Comparison of ENCODE assay signal across 16 cellular contexts in genomic region chr2:128799284-128799552, GRCh38.
DNase-seq lines count a peak whose midpoint lies in the region; ATAC-seq and TF ChIP-seq lines count a peak whose summit lies in the region.
"Had no signal": no experiment of that assay in that cellular context is flagged by ENCODE, and none has a peak within 500 bp of the region (broad histone marks: within the 10 kb centered on the region; RNA-seq: fewer than 3 reads in every experiment).

No MANE protein-coding gene starts in this region.

- H3K9me3 ChIP-seq in gastrocnemius medialis (no peaks in the 10 kb centered on the region), breast epithelium (no peaks in the 10 kb centered on the region)

- in situ Hi-C loops in gastrocnemius medialis (cut with MboI; ENCODE audit: low sequenced_read_pairs in 4 of 4): no loop called here

- no peak overlapping the region for H3K4me3 Mint-ChIP-seq in stimulated activated naive CD8-positive, alpha-beta T cell treated with anti-CD3 and anti-CD28 coated beads, Interleukin-15, amount 100 ng/mL, for 72 hours
- no peak overlapping the region for H3K4me3 Mint-ChIP-seq in stimulated activated effector memory CD8-positive, alpha-beta T cell treated with anti-CD3 and anti-CD28 coated beads, Interleukin-12 subunit alpha, Interleukin-12 subunit beta, amount 100 ng/mL, for 72 hours

- no peaks in the 10 kb centered on the region for H3K36me3 Mint-ChIP-seq in stimulated activated effector memory CD8-positive, alpha-beta T cell treated with anti-CD3 and anti-CD28 coated beads, Interleukin-12 subunit alpha, Interleukin-12 subunit beta, amount 100 ng/mL, for 72 hours

- no peaks in the 10 kb centered on the region for H3K27me3 Mint-ChIP-seq in stimulated activated naive CD8-positive, alpha-beta T cell treated with anti-CD3 and anti-CD28 coated beads, Interleukin-15, amount 100 ng/mL, for 72 hours

- H3K27ac ChIP-seq in layer of hippocampus (ENCODE audit: low read depth, low read length): peak overlapping the region; percentile 52
- peak overlapping the region; percentile 55 to 79 (median 74) for H3K27ac ChIP-seq in gastrocnemius medialis
- no peak overlapping the region for H3K27ac ChIP-seq in breast epithelium
- H3K27ac ChIP-seq: GM23248 had no signal

- TF ChIP-seq POLR2A in gastrocnemius medialis (IDR thresholded peaks at IDR 0.05) (no peak), breast epithelium (IDR thresholded peaks at IDR 0.05) (no peak)

- H3K27me3 ChIP-seq in layer of hippocampus (ENCODE audit: control insufficient read depth, insufficient read depth, low read length) (no peaks in the 10 kb centered on the region), gastrocnemius medialis (no peaks in the 10 kb centered on the region), breast epithelium (no peaks in the 10 kb centered on the region)

- H3K4me1 ChIP-seq in gastrocnemius medialis (peaks cover 18 to 23% of the 10 kb centered on the region in 2 donors), breast epithelium (no peaks in the 10 kb centered on the region)

- H3K4me3 ChIP-seq in gastrocnemius medialis (no peak overlapping the region), breast epithelium (no peak overlapping the region)
- H3K4me3 ChIP-seq: GM23248 had no signal

- H3K27ac Mint-ChIP-seq in stimulated activated naive CD8-positive, alpha-beta T cell treated with anti-CD3 and anti-CD28 coated beads, Interleukin-15, amount 100 ng/mL, for 72 hours: no peak overlapping the region
- H3K27ac Mint-ChIP-seq in stimulated activated effector memory CD8-positive, alpha-beta T cell treated with anti-CD3 and anti-CD28 coated beads, Interleukin-12 subunit alpha, Interleukin-12 subunit beta, amount 100 ng/mL, for 72 hours: no peak overlapping the region

- no peak for TF ChIP-seq CTCF in gastrocnemius medialis (IDR thresholded peaks at IDR 0.05 in 4 of 5, conservative IDR thresholded peaks at IDR 0.05 in 1 of 5)
- no peak for TF ChIP-seq CTCF in breast epithelium (IDR thresholded peaks at IDR 0.05)

- H3K36me3 ChIP-seq in gastrocnemius medialis: no peaks in the 10 kb centered on the region
- no peaks in the 10 kb centered on the region for H3K36me3 ChIP-seq in breast epithelium

- peak; percentile 38 for ATAC-seq in stimulated activated naive CD8-positive, alpha-beta T cell treated with anti-CD3 and anti-CD28 coated beads, Interleukin-15, Interleukin-2, amounts not matched to agents 100 U/mL and 50 U/mL, for 24 hours
- no peak for ATAC-seq in stimulated activated naive CD8-positive, alpha-beta T cell treated with anti-CD3 and anti-CD28 coated beads, Interleukin-15, amount 100 ng/mL, for 72 hours
- ATAC-seq in gastrocnemius medialis: no peak
- ATAC-seq in stimulated activated effector memory CD8-positive, alpha-beta T cell treated with anti-CD3 and anti-CD28 coated beads, Interleukin-12 subunit alpha, Interleukin-12 subunit beta, amount 100 ng/mL, for 72 hours: no peak
- ATAC-seq: SK-N-SH treated with all-trans-retinoic acid at 6 μM for 48 hours had no signal

- no peaks in the 10 kb centered on the region for H3K4me1 Mint-ChIP-seq in stimulated activated naive CD8-positive, alpha-beta T cell treated with anti-CD3 and anti-CD28 coated beads, Interleukin-15, amount 100 ng/mL, for 72 hours
- no peaks in the 10 kb centered on the region for H3K4me1 Mint-ChIP-seq in stimulated activated effector memory CD8-positive, alpha-beta T cell treated with anti-CD3 and anti-CD28 coated beads, Interleukin-12 subunit alpha, Interleukin-12 subunit beta, amount 100 ng/mL, for 72 hours

- no peak for DNase-seq in stimulated activated naive CD8-positive, alpha-beta T cell treated with anti-CD3 and anti-CD28 coated beads, Interleukin-15, Interleukin-2, amounts not matched to agents 100 U/mL and 50 U/mL, for 24 hours
- no peak for DNase-seq in stimulated activated naive CD8-positive, alpha-beta T cell treated with anti-CD3 and anti-CD28 coated beads, Interleukin-15, amount 100 ng/mL, for 72 hours
- DNase-seq in gastrocnemius medialis (no peak), breast epithelium (ENCODE audit: low spot score in 2 of 2) (no peak), NCI-H1105 treated with DMSO at 0.1 percent for 48 hours (lab: John Stamatoyannopoulos, UW) (no peak)
- no peak for DNase-seq in stimulated activated effector memory CD8-positive, alpha-beta T cell treated with anti-CD3 and anti-CD28 coated beads, Interleukin-12 subunit alpha, Interleukin-12 subunit beta, amount 100 ng/mL, for 72 hours (ENCODE audit: low spot score in 2 of 2)
- DNase-seq: DMS153, DND-41, GM23248, H7, KBM-7, NCI-H1694, NCI-H2029 treated with DMSO at 0.1 percent for 48 hours, NCI-H748 treated with DMSO at 0.1 percent for 48 hours had no signal

- no peaks in the 10 kb centered on the region for H3K9me3 Mint-ChIP-seq in stimulated activated naive CD8-positive, alpha-beta T cell treated with anti-CD3 and anti-CD28 coated beads, Interleukin-15, amount 100 ng/mL, for 72 hours
- no peaks in the 10 kb centered on the region for H3K9me3 Mint-ChIP-seq in stimulated activated effector memory CD8-positive, alpha-beta T cell treated with anti-CD3 and anti-CD28 coated beads, Interleukin-12 subunit alpha, Interleukin-12 subunit beta, amount 100 ng/mL, for 72 hours

- intact Hi-C loops in gastrocnemius medialis (cut with DNase I; ENCODE audit: low total_unique reads): no loop called here
- intact Hi-C loops in breast epithelium (cut with DNase I; ENCODE audit: low total_unique reads): no loop called here

Comparison
In these comparisons a context has a peak if more than half of its experiments do, and no peak if none do; other contexts are left out.
1. H3K27ac ChIP-seq: peak in layer of hippocampus (single experiment) and gastrocnemius medialis (4 of 4); none in breast epithelium (0 of 2).